In the genomic region with DNA sequence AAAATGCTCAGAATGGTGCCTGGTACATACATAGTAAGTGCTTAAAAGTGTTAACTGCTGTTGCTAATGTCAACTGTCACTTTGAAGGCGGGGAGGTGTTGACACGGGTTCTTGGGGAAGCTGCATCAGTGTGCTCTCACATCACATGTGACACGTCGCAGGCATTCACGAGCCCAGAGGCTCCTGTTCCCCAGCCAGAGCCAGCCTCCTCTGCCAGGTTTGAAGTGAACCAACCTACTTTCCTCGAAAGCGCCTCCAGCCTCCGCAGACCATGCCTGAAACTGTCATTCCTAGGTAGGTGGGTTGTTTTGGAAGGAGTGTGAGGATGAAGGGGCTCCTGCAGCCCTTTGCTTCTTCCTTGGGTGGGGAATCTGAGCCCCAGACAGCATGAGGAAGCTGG, we compare ENCODE assay signal across 17 cellular contexts. TPM values are rescaled to one million over a fixed set of nuclear protein-coding genes. Genes with fewer than 3 reads are reported as not detected.
A peak's percentile ranks its signal among the peaks of the same experiment; 100 is the strongest.
DNase-seq lines count a peak whose midpoint lies in the region; ATAC-seq, FAIRE-seq and TF ChIP-seq lines count a peak whose summit lies in the region.
"Had no signal": no experiment of that assay in that cellular context is flagged by ENCODE, and none has a peak within 500 bp of the region (broad histone marks: within the 10 kb centered on the region; RNA-seq: fewer than 3 reads in every experiment).

No MANE protein-coding gene starts in this region.

- H4K20me1 ChIP-seq in astrocyte (ENCODE audit: insufficient read depth, low read length) (peaks cover 20% of the 10 kb centered on the region), neural cell (ENCODE audit: insufficient read depth) (no peaks in the 10 kb centered on the region)

- no peak overlapping the region for H3K9ac ChIP-seq in astrocyte (ENCODE audit: low read length)
- H3K9ac ChIP-seq in neural cell (ENCODE audit: low read length), result peak overlapping the region; percentile 32

- no peak for TF ChIP-seq CTCF in astrocyte (IDR thresholded peaks at IDR 0.05; ENCODE audit: insufficient read depth, low read depth, low read length)
- TF ChIP-seq CTCF in heart right ventricle (IDR thresholded peaks at IDR 0.05), result no peak
- no peak for TF ChIP-seq CTCF in neural cell (IDR thresholded peaks at IDR 0.05; ENCODE audit: poor library complexity, severe bottlenecking)
- TF ChIP-seq CTCF in thoracic aorta (IDR thresholded peaks at IDR 0.05), result no peak

- H3K4me1 ChIP-seq in astrocyte (ENCODE audit: insufficient read depth, low read length), result peaks cover 53% of the 10 kb centered on the region
- H3K4me1 ChIP-seq in heart right ventricle, result peaks cover 6 to 76% (median 43%) of the 10 kb centered on the region in 9 donors
- H3K4me1 ChIP-seq in thoracic aorta (ENCODE audit: control insufficient read depth in 1 of 2, low read depth in 2 of 2), result peaks cover 43 to 78% of the 10 kb centered on the region in 2 donors

- H2AFZ ChIP-seq in astrocyte (ENCODE audit: low read depth, low read length) (no peak overlapping the region), neural cell (ENCODE audit: low read depth, low read length) (no peak overlapping the region)

- TF ChIP-seq EP300 in neural cell (conservative IDR thresholded peaks at IDR 0.05; ENCODE audit: poor library complexity, severe bottlenecking), result no peak

- H3K9me3 ChIP-seq in astrocyte (ENCODE audit: insufficient read depth, low read depth, low read length) (peaks cover 5% of the 10 kb centered on the region), heart right ventricle (no peaks in the 10 kb centered on the region), neural cell (ENCODE audit: low read length) (no peaks in the 10 kb centered on the region), thoracic aorta (no peaks in the 10 kb centered on the region)

- H3K79me2 ChIP-seq in astrocyte (ENCODE audit: insufficient read depth, low read length) (peaks cover 96% of the 10 kb centered on the region), neural cell (replicated peaks; ENCODE audit: insufficient read depth, low read length) (peaks cover 47% of the 10 kb centered on the region)

- H3K27ac ChIP-seq in astrocyte (ENCODE audit: low read depth, low read length) (no peak overlapping the region), heart right ventricle (peak overlapping the region in 2 of 10 donors; percentile 1 to 37), neural cell (ENCODE audit: low read length) (peak overlapping the region; percentile 3), thoracic aorta (peak overlapping the region; percentile 39 to 67)

- H3K4me1 Mint-ChIP-seq in astrocyte (ENCODE audit: low read depth, unreplicated experiment), result peaks cover 91% of the 10 kb centered on the region

- 49 to 63% methylated on average over 8 of the region's 8 CpGs for WGBS in heart right ventricle, 2 donors

- no peak for FAIRE-seq in astrocyte (lab: Jason Lieb, UNC)
- FAIRE-seq: K562 had no signal

- H3K36me3 Mint-ChIP-seq in astrocyte (ENCODE audit: low read depth, unreplicated experiment), result peaks cover 43% of the 10 kb centered on the region

- H3K36me3 ChIP-seq in astrocyte (ENCODE audit: insufficient read depth, low read length) (no peaks in the 10 kb centered on the region), heart right ventricle (peaks cover 0 to 20% (median 0%) of the 10 kb centered on the region in 9 donors), neural cell (ENCODE audit: insufficient read depth, low read length) (no peaks in the 10 kb centered on the region), thoracic aorta (no peaks in the 10 kb centered on the region)

- H3K27me3 Mint-ChIP-seq in astrocyte (ENCODE audit: low read depth, unreplicated experiment), result no peaks in the 10 kb centered on the region

- H3K4me3 ChIP-seq in astrocyte (ENCODE audit: insufficient read depth, low read depth, low read length) (no peak overlapping the region), heart right ventricle (no peak overlapping the region), neural cell (ENCODE audit: low read length) (peak overlapping the region; percentile 43), thoracic aorta (no peak overlapping the region)
- H3K4me3 ChIP-seq: K562 had no signal

- H3F3A ChIP-seq in neural cell (ENCODE audit: insufficient read depth, low read length, poor library complexity, severe bottlenecking), result no peaks in the 10 kb centered on the region

- ATAC-seq in heart right ventricle (peak; percentile 64 to 95 (median 90)), thoracic aorta (ENCODE audit: insufficient number of reproducible peaks, low FRiP score, low read depth) (no peak)
- ATAC-seq: K562 had no signal

- intact Hi-C loops in heart right ventricle (cut with DNase I), result loop anchor here in 1 of 10 donors (10.0 kb wide), 1 partner anchor 416 kb away; no protein-coding TSS in a partner anchor
- intact Hi-C loops in posterior vena cava (cut with DNase I), result no loop called here

- no peak for TF ChIP-seq RAD21 in neural cell (conservative IDR thresholded peaks at IDR 0.05)

- peak overlapping the region; percentile 90 for H3K27ac Mint-ChIP-seq in astrocyte (ENCODE audit: unreplicated experiment)

- H3K4me2 ChIP-seq in astrocyte (ENCODE audit: low read length) (no peak overlapping the region), neural cell (ENCODE audit: low read length) (no peak overlapping the region)

- no peaks in the 10 kb centered on the region for H3K9me2 ChIP-seq in neural cell (ENCODE audit: insufficient read depth, low read length)

- H3K9me3 Mint-ChIP-seq in astrocyte (ENCODE audit: unreplicated experiment), result peaks cover 10% of the 10 kb centered on the region
- H3K9me3 Mint-ChIP-seq: CD8-positive, alpha-beta memory T cell had no signal

- H3K27me3 ChIP-seq in astrocyte (ENCODE audit: insufficient read depth, low read length) (no peaks in the 10 kb centered on the region), heart right ventricle (no peaks in the 10 kb centered on the region), neural cell (ENCODE audit: insufficient read depth, low read depth, low read length) (no peaks in the 10 kb centered on the region), thoracic aorta (replicated peaks; ENCODE audit: insufficient read depth) (no peaks in the 10 kb centered on the region)

- no peak overlapping the region for H3K4me3 Mint-ChIP-seq in astrocyte (ENCODE audit: unreplicated experiment)
- H3K4me3 Mint-ChIP-seq: CD8-positive, alpha-beta memory T cell had no signal

- DNase-seq in astrocyte (ENCODE audit: low read depth) (no peak), heart right ventricle (peak; percentile 57 to 62), thoracic aorta (ENCODE audit: low spot score) (no peak), NCI-H2081 treated with DMSO at 0.1 percent for 48 hours (lab: John Stamatoyannopoulos, UW) (no peak), NCI-H187 treated with DMSO at 0.1 percent for 48 hours (lab: John Stamatoyannopoulos, UW) (no peak), posterior vena cava (ENCODE audit: low spot score) (no peak)
- DNase-seq: ACHN; C1 segment of cervical spinal cord; CD8-positive, alpha-beta memory T cell; DMS79; NCI-H1105 treated with DMSO at 0.1 percent for 48 hours; NCI-H1694; NCI-H2227 treated with DMSO at 0.1 percent for 48 hours; NCI-H524; NCI-H82 had no signal

TF ChIP-seq in neural cell, 6 proteins besides CTCF, POLR2A, EP300 and RAD21:
- TF ChIP-seq, protein P1, sequence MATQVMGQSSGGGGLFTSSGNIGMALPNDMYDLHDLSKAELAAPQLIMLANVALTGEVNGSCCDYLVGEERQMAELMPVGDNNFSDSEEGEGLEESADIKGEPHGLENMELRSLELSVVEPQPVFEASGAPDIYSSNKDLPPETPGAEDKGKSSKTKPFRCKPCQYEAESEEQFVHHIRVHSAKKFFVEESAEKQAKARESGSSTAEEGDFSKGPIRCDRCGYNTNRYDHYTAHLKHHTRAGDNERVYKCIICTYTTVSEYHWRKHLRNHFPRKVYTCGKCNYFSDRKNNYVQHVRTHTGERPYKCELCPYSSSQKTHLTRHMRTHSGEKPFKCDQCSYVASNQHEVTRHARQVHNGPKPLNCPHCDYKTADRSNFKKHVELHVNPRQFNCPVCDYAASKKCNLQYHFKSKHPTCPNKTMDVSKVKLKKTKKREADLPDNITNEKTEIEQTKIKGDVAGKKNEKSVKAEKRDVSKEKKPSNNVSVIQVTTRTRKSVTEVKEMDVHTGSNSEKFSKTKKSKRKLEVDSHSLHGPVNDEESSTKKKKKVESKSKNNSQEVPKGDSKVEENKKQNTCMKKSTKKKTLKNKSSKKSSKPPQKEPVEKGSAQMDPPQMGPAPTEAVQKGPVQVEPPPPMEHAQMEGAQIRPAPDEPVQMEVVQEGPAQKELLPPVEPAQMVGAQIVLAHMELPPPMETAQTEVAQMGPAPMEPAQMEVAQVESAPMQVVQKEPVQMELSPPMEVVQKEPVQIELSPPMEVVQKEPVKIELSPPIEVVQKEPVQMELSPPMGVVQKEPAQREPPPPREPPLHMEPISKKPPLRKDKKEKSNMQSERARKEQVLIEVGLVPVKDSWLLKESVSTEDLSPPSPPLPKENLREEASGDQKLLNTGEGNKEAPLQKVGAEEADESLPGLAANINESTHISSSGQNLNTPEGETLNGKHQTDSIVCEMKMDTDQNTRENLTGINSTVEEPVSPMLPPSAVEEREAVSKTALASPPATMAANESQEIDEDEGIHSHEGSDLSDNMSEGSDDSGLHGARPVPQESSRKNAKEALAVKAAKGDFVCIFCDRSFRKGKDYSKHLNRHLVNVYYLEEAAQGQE (IDR thresholded peaks at IDR 0.05; ENCODE audit: borderline replicate concordance), result no peak
- TF ChIP-seq TAF1 (IDR thresholded peaks at IDR 0.05; ENCODE audit: low read depth) (no peak), POLR2AphosphoS5 (IDR thresholded peaks at IDR 0.05) (no peak), EZH2 (IDR thresholded peaks at IDR 0.05; ENCODE audit: borderline replicate concordance, insufficient read depth, low read length, poor library complexity, severe bottlenecking) (no peak), SMC3 (conservative IDR thresholded peaks at IDR 0.05; ENCODE audit: poor library complexity) (no peak), MXI1 (conservative IDR thresholded peaks at IDR 0.05; ENCODE audit: poor library complexity, severe bottlenecking) (no peak)
TF ChIP-seq in neural cell: peak in this region for 0.

RNA-seq across cellular contexts. Expression of a gene that starts 13.8 kb away (rescaled TPM):
- total RNA-seq in astrocyte (507 and 634 TPM in 2 replicates), heart right ventricle (10 to 100 TPM; 21.3 to 35.1 (median 25.8) TPM), thoracic aorta (100 to 1,000 TPM; 113 to 148 TPM), posterior vena cava (10 to 100 TPM; 72.6 to 79.6 TPM)
- polyA plus RNA-seq in heart right ventricle (10 to 100 TPM in 1 of 2 donors, 1 to 10 TPM in 1; 9.7 to 27.5 TPM), neural cell (38.8 and 43.5 TPM in 2 replicates)
- 57.3 and 63.1 TPM in 2 replicates for polyA minus RNA-seq in neural cell

Comparison
In these comparisons a context has a peak if more than half of its experiments do, and no peak if none do; other contexts are left out.
1. DNase-seq: peak in heart right ventricle (2 of 2); none in astrocyte (single experiment), thoracic aorta (single experiment), NCI-H2081 treated with DMSO at 0.1 percent for 48 hours (single experiment), NCI-H187 treated with DMSO at 0.1 percent for 48 hours (single experiment) and posterior vena cava (single experiment).